32 cellular contexts compared by ENCODE assay signal in genomic region chr7:37990337-37990736, GRCh38.
"Had no signal": no experiment of that assay in that cellular context is flagged by ENCODE, and none has a peak within 500 bp of the region (broad histone marks: within the 10 kb centered on the region; RNA-seq: fewer than 3 reads in every experiment).

No MANE protein-coding gene starts in this region.

- H3K27me3 ChIP-seq: neutrophil, right lobe of liver, sigmoid colon, spleen, suprapubic skin, testis, tibial artery, transverse colon, upper lobe of right lung, vagina had no signal

- H3K79me2 ChIP-seq: parathyroid adenoma had no signal

- H3K9ac ChIP-seq: parathyroid adenoma had no signal

- H3K27ac Mint-ChIP-seq: naive thymus-derived CD8-positive, alpha-beta T cell; natural killer cell treated with Interleukin-12 subunit alpha and Interleukin-12 subunit beta and Interleukin-15 and Interleukin-18, amount 100 ng/mL, for 72 hours; nephron progenitor cell; progenitor cell of endocrine pancreas; stimulated activated memory B cell treated with anti-CD40 and anti-IgM and Interleukin-4, amounts not matched to agents 10 μg/mL and 1 μg/mL and 100 μg/mL, for 72 hours; type B pancreatic cell had no signal

- H3K4me2 ChIP-seq: smooth muscle cell had no signal

- H3K27me3 Mint-ChIP-seq: progenitor cell of endocrine pancreas; stimulated activated naive CD8-positive, alpha-beta T cell treated with anti-CD3 and anti-CD28 coated beads, Interleukin-15, amount 100 ng/mL, for 72 hours; type B pancreatic cell had no signal

- H3K27ac ChIP-seq: neutrophil, parathyroid adenoma, psoas muscle, right lobe of liver, sigmoid colon, spleen, suprapubic skin, testis, tibial artery, transverse colon, upper lobe of right lung, vagina had no signal

- ATAC-seq: naive thymus-derived CD8-positive, alpha-beta T cell; natural killer cell treated with Interleukin-12 subunit alpha and Interleukin-12 subunit beta and Interleukin-15 and Interleukin-18, amount 100 ng/mL, for 72 hours; psoas muscle; right cardiac atrium; right lobe of liver; stimulated activated memory B cell treated with anti-CD40 and anti-IgM and Interleukin-4, amounts not matched to agents 10 μg/mL and 1 μg/mL and 100 μg/mL, for 72 hours; stimulated activated naive CD8-positive, alpha-beta T cell treated with anti-CD3 and anti-CD28 coated beads, Interleukin-15, amount 100 ng/mL, for 72 hours; stimulated activated naive CD8-positive, alpha-beta T cell treated with anti-CD3 and anti-CD28 coated beads, Interleukin-15, Interleukin-2, amounts not matched to agents 100 U/mL and 50 U/mL, for 24 hours; upper lobe of right lung had no signal

- H3K36me3 Mint-ChIP-seq: naive thymus-derived CD8-positive, alpha-beta T cell; natural killer cell treated with Interleukin-12 subunit alpha and Interleukin-12 subunit beta and Interleukin-15 and Interleukin-18, amount 100 ng/mL, for 72 hours; stimulated activated memory B cell treated with anti-CD40 and anti-IgM and Interleukin-4, amounts not matched to agents 10 μg/mL and 1 μg/mL and 100 μg/mL, for 72 hours; type B pancreatic cell had no signal

- H3K9me3 Mint-ChIP-seq: stimulated activated naive CD8-positive, alpha-beta T cell treated with anti-CD3 and anti-CD28 coated beads, Interleukin-15, amount 100 ng/mL, for 72 hours had no signal

- H3K4me1 Mint-ChIP-seq: naive thymus-derived CD8-positive, alpha-beta T cell; neural crest cell; stimulated activated memory B cell treated with anti-CD40 and anti-IgM and Interleukin-4, amounts not matched to agents 10 μg/mL and 1 μg/mL and 100 μg/mL, for 72 hours; stimulated activated naive CD8-positive, alpha-beta T cell treated with anti-CD3 and anti-CD28 coated beads, Interleukin-15, amount 100 ng/mL, for 72 hours had no signal

- H3K4me3 Mint-ChIP-seq: naive thymus-derived CD8-positive, alpha-beta T cell; natural killer cell treated with Interleukin-12 subunit alpha and Interleukin-12 subunit beta and Interleukin-15 and Interleukin-18, amount 100 ng/mL, for 72 hours; nephron progenitor cell; neural crest cell; stimulated activated memory B cell treated with anti-CD40 and anti-IgM and Interleukin-4, amounts not matched to agents 10 μg/mL and 1 μg/mL and 100 μg/mL, for 72 hours; stimulated activated naive CD8-positive, alpha-beta T cell treated with anti-CD3 and anti-CD28 coated beads, Interleukin-15, amount 100 ng/mL, for 72 hours; type B pancreatic cell had no signal

- H3K36me3 ChIP-seq: neutrophil, right lobe of liver, sigmoid colon, spleen, suprapubic skin, tibial artery, transverse colon, upper lobe of right lung, vagina had no signal

- DNase-seq: naive thymus-derived CD8-positive, alpha-beta T cell; nephron progenitor cell; nucleus accumbens; posterior cingulate gyrus; psoas muscle; right cardiac atrium; right lobe of liver; sigmoid colon; spleen; stimulated activated CD4-positive, alpha-beta T cell treated with anti-CD3 and anti-CD28 coated beads, Interleukin-12 subunit alpha, Interleukin-12 subunit beta, amount 100 ng/mL, for 4 hours; stimulated activated CD4-positive, alpha-beta T cell treated with anti-CD3 and anti-CD28 coated beads, Interleukin-1b, Interleukin-23, amount 100 ng/mL, for 48 hours; stimulated activated CD4-positive, alpha-beta T cell treated with anti-CD3 and anti-CD28 coated beads, Interleukin-4, amount 100 ng/mL, for 1 hour; stimulated activated CD4-positive, alpha-beta T cell treated with anti-CD3 and anti-CD28 coated beads, Interleukin-4, amount 100 ng/mL, for 4 hours; stimulated activated CD8-positive, alpha-beta memory T cell treated with anti-CD3 and anti-CD28 coated beads, Interleukin-4, amount 100 ng/mL, for 48 hours; stimulated activated naive CD4-positive, alpha-beta T cell; stimulated activated naive CD8-positive, alpha-beta T cell treated with anti-CD3 and anti-CD28 coated beads, Interleukin-15, amount 100 ng/mL, for 72 hours; stimulated activated naive CD8-positive, alpha-beta T cell treated with anti-CD3 and anti-CD28 coated beads, Interleukin-15, Interleukin-2, amounts not matched to agents 100 U/mL and 50 U/mL, for 24 hours; substantia nigra; testis; tibial artery; transverse colon; upper lobe of right lung had no signal

- H3K4me1 ChIP-seq: parathyroid adenoma, psoas muscle, right lobe of liver, sigmoid colon, suprapubic skin had no signal

- H3K4me3 ChIP-seq: psoas muscle, right lobe of liver, sigmoid colon, smooth muscle cell, spleen, suprapubic skin, testis, tibial artery, transverse colon, upper lobe of right lung, vagina had no signal

- H2AFZ ChIP-seq: parathyroid adenoma had no signal

- H3K9me3 ChIP-seq: neutrophil, right lobe of liver, suprapubic skin, testis, tibial artery, transverse colon, upper lobe of right lung, vagina had no signal
